Comparison of ENCODE assay signal across 1 cellular context in genomic region chr22:35510481-35510934, GRCh38.
TF ChIP-seq lines count a peak whose summit lies in the region.

No MANE protein-coding gene starts in this region.

TF ChIP-seq in K562, 482 proteins besides CTCF, POLR2A, EP300 and RAD21:
- TF ChIP-seq CCNT2 (IDR thresholded peaks at IDR 0.05; ENCODE audit: borderline replicate concordance, extremely low read depth, insufficient read length, low read depth, low read length) (no peak), ELK1 (CRISPR knock-in tag; IDR thresholded peaks at IDR 0.05) (no peak), ZNF639 (CRISPR knock-in tag; conservative IDR thresholded peaks at IDR 0.05 in 1 of 2, IDR thresholded peaks at IDR 0.05 in 1 of 2) (no peak), USF2 (CRISPR knock-in tag; IDR thresholded peaks at IDR 0.05) (0 out of 2 replicates have a peak, but pooled peaks have one; percentile 16)
